ENCODE assay signal across 15 cellular contexts in genomic region chr19:8393192-8393870, GRCh38. TPM values are rescaled to one million over a fixed set of nuclear protein-coding genes. Genes with fewer than 3 reads are reported as not detected.
DNase-seq lines count a peak whose midpoint lies in the region; ATAC-seq and TF ChIP-seq lines count a peak whose summit lies in the region.
"Had no signal": no experiment of that assay in that cellular context is flagged by ENCODE, and none has a peak within 500 bp of the region (broad histone marks: within the 10 kb centered on the region; RNA-seq: fewer than 3 reads in every experiment).

No MANE protein-coding gene starts in this region.

- no peak overlapping the region for H3K4me2 ChIP-seq in parathyroid adenoma (ENCODE audit: low read length)

- no peak overlapping the region for H3K9ac ChIP-seq in parathyroid adenoma

- no peaks in the 10 kb centered on the region for H3K27me3 ChIP-seq in left ventricle myocardium inferior (ENCODE audit: low read depth)
- no peaks in the 10 kb centered on the region for H3K27me3 ChIP-seq in gastroesophageal sphincter
- H3K27me3 ChIP-seq in parathyroid adenoma (ENCODE audit: control insufficient read depth, insufficient read depth, low read length) = no peaks in the 10 kb centered on the region
- H3K27me3 ChIP-seq: BE2C, brain microvascular endothelial cell, testis had no signal

- DNase-seq in left ventricle myocardium inferior = no peak
- DNase-seq in left cardiac atrium = no peak
- no peak for DNase-seq in stimulated activated CD4-positive, alpha-beta T cell treated with anti-CD3 and anti-CD28 coated beads, Interleukin-1b, Interleukin-23, amount 100 ng/mL, for 48 hours
- DNase-seq in NAMALWA (ENCODE audit: low spot score) = no peak
- no peak for DNase-seq in germinal center (ENCODE audit: low spot score)
- DNase-seq: activated T-cell treated with anti-CD3 and anti-CD28 coated beads for 4 hours, BE2C, brain microvascular endothelial cell, MM.1S, NCI-H526 treated with DMSO at 0.1 percent for 48 hours, SHP77, testis had no signal

- no peak for TF ChIP-seq EP300 in gastroesophageal sphincter (IDR thresholded peaks at IDR 0.05)

- peaks cover 35% of the 10 kb centered on the region for H3K79me2 ChIP-seq in parathyroid adenoma

- no peak for TF ChIP-seq CTCF in left ventricle myocardium inferior (IDR thresholded peaks at IDR 0.05; ENCODE audit: borderline replicate concordance)
- TF ChIP-seq CTCF in gastroesophageal sphincter (IDR thresholded peaks at IDR 0.05) = no peak
- no peak for TF ChIP-seq CTCF in parathyroid adenoma (IDR thresholded peaks at IDR 0.05)

- no peaks in the 10 kb centered on the region for H3K36me3 ChIP-seq in left ventricle myocardium inferior
- peaks cover 0 to 5% of the 10 kb centered on the region in 2 donors for H3K36me3 ChIP-seq in gastroesophageal sphincter
- H3K36me3 ChIP-seq in parathyroid adenoma (ENCODE audit: control insufficient read depth, insufficient read depth, low read length) = no peaks in the 10 kb centered on the region
- H3K36me3 ChIP-seq: BE2C, brain microvascular endothelial cell had no signal

- TF ChIP-seq POLR2A in gastroesophageal sphincter (IDR thresholded peaks at IDR 0.05) = no peak

- H3K27ac ChIP-seq in left ventricle myocardium inferior (replicated peaks) (peak overlapping the region; percentile 100), gastroesophageal sphincter (peak overlapping the region in 3 of 4 donors; percentile 80 to 100 (median 98)), parathyroid adenoma (peak overlapping the region; percentile 20)
- H3K27ac ChIP-seq: brain microvascular endothelial cell, testis had no signal

- H3K4me3 ChIP-seq in left ventricle myocardium inferior (peak overlapping the region; percentile 96), gastroesophageal sphincter (no peak overlapping the region), parathyroid adenoma (ENCODE audit: low read depth, low read length) (no peak overlapping the region)
- H3K4me3 ChIP-seq: testis had no signal

- peaks cover 90% of the 10 kb centered on the region for H3K4me1 ChIP-seq in left ventricle myocardium inferior
- peaks cover 7 to 87% (median 59%) of the 10 kb centered on the region in 3 donors for H3K4me1 ChIP-seq in gastroesophageal sphincter
- peaks cover 34% of the 10 kb centered on the region for H3K4me1 ChIP-seq in parathyroid adenoma

- ATAC-seq in left cardiac atrium = no peak
- ATAC-seq in gastroesophageal sphincter = no peak
- ATAC-seq in HG03175 (IDR thresholded peaks at IDR 0.05; ENCODE audit: unreplicated experiment) = no peak

- H3K9me3 ChIP-seq in left ventricle myocardium inferior (replicated peaks) (no peaks in the 10 kb centered on the region), gastroesophageal sphincter (no peaks in the 10 kb centered on the region), parathyroid adenoma (ENCODE audit: control insufficient read depth, low read length) (no peaks in the 10 kb centered on the region)
- H3K9me3 ChIP-seq: BE2C, testis had no signal

- no peak overlapping the region for H2AFZ ChIP-seq in parathyroid adenoma

- 56 to 80% methylated on average over 1 to 2 of the region's 8 CpGs for WGBS in gastroesophageal sphincter (ENCODE audit: low coverage in 1 of 2), 2 donors

- intact Hi-C loops in left ventricle myocardium inferior (cut with micrococcal nuclease) (no loop called here), left cardiac atrium (cut with DNase I) (no loop called here)

RNA-seq across cellular contexts. Expression of gene RAB11B, which starts 3.2 kb away (rescaled TPM):
- total RNA-seq in left ventricle myocardium inferior (157 TPM), left cardiac atrium (100 to 1,000 TPM; 133 to 163 TPM), gastroesophageal sphincter (10 to 100 TPM; 28.6 to 71.8 (median 36.1) TPM)

RNA-seq across cellular contexts. Expression of gene MARCHF2, which starts 19.8 kb away (rescaled TPM):
- 109 TPM for total RNA-seq in left ventricle myocardium inferior
- total RNA-seq in left cardiac atrium = 10 to 100 TPM; 81.1 to 87.8 TPM
- total RNA-seq in gastroesophageal sphincter = 100 to 1,000 TPM; 125 to 330 (median 237) TPM

RNA-seq across cellular contexts. Expression of gene ANGPTL4, which starts 29.4 kb away (rescaled TPM):
- total RNA-seq in left ventricle myocardium inferior (8.4 TPM), left cardiac atrium (10 to 100 TPM; 16.3 to 81.6 TPM), gastroesophageal sphincter (10 to 100 TPM in 3 of 4 donors, 1 to 10 TPM in 1; 4.4 to 48.2 (median 19.4) TPM)

RNA-seq across cellular contexts. Expression of gene KANK3, which starts 50.3 kb away (rescaled TPM):
- 19.9 TPM for total RNA-seq in left ventricle myocardium inferior
- 10 to 100 TPM; 19.3 to 19.6 TPM for total RNA-seq in left cardiac atrium
- 10 to 100 TPM in 3 of 4 donors, 1 to 10 TPM in 1; 9.8 to 22.3 (median 19.2) TPM for total RNA-seq in gastroesophageal sphincter

RNA-seq across cellular contexts. Expression of gene HNRNPM, which starts 51.4 kb away (rescaled TPM):
- 104 TPM for total RNA-seq in left ventricle myocardium inferior
- total RNA-seq in left cardiac atrium = 100 to 1,000 TPM; 102 to 126 TPM
- total RNA-seq in gastroesophageal sphincter = 100 to 1,000 TPM in 2 of 4 donors, 10 to 100 TPM in 2; 75.1 to 120 (median 101) TPM

Comparison
In these comparisons a context has a peak if more than half of its experiments do, and no peak if none do; other contexts are left out.
1. H3K27ac ChIP-seq: peak in every context shown above with its lines; median percentile 100 in left ventricle myocardium inferior; 98 in gastroesophageal sphincter; 20 in parathyroid adenoma.